1 cellular context compared by ENCODE assay signal in the genomic region with DNA sequence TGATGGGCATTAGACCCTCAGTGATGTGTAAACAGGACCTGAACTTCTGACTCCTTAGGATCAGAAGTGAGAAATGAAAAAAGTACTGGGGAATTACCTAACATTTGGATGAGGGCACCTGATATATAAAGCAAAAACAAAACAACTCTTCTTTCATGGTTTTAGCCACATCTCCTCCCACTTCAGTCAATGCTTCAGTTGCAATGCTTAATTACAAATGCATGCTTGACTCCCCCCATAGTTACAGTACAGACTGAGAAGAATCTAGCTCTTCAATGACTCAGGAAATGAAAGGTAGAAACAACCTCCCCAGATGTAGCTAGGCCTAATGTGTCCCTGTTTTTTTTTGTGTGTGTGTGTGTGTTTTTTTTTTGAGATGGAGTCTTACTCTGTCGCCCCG.
TF ChIP-seq lines count a peak whose summit lies in the region.

No MANE protein-coding gene starts in this region.

TF ChIP-seq in GM23338, 12 proteins besides CTCF, POLR2A, EP300 and RAD21:
- TF ChIP-seq, protein P1, sequence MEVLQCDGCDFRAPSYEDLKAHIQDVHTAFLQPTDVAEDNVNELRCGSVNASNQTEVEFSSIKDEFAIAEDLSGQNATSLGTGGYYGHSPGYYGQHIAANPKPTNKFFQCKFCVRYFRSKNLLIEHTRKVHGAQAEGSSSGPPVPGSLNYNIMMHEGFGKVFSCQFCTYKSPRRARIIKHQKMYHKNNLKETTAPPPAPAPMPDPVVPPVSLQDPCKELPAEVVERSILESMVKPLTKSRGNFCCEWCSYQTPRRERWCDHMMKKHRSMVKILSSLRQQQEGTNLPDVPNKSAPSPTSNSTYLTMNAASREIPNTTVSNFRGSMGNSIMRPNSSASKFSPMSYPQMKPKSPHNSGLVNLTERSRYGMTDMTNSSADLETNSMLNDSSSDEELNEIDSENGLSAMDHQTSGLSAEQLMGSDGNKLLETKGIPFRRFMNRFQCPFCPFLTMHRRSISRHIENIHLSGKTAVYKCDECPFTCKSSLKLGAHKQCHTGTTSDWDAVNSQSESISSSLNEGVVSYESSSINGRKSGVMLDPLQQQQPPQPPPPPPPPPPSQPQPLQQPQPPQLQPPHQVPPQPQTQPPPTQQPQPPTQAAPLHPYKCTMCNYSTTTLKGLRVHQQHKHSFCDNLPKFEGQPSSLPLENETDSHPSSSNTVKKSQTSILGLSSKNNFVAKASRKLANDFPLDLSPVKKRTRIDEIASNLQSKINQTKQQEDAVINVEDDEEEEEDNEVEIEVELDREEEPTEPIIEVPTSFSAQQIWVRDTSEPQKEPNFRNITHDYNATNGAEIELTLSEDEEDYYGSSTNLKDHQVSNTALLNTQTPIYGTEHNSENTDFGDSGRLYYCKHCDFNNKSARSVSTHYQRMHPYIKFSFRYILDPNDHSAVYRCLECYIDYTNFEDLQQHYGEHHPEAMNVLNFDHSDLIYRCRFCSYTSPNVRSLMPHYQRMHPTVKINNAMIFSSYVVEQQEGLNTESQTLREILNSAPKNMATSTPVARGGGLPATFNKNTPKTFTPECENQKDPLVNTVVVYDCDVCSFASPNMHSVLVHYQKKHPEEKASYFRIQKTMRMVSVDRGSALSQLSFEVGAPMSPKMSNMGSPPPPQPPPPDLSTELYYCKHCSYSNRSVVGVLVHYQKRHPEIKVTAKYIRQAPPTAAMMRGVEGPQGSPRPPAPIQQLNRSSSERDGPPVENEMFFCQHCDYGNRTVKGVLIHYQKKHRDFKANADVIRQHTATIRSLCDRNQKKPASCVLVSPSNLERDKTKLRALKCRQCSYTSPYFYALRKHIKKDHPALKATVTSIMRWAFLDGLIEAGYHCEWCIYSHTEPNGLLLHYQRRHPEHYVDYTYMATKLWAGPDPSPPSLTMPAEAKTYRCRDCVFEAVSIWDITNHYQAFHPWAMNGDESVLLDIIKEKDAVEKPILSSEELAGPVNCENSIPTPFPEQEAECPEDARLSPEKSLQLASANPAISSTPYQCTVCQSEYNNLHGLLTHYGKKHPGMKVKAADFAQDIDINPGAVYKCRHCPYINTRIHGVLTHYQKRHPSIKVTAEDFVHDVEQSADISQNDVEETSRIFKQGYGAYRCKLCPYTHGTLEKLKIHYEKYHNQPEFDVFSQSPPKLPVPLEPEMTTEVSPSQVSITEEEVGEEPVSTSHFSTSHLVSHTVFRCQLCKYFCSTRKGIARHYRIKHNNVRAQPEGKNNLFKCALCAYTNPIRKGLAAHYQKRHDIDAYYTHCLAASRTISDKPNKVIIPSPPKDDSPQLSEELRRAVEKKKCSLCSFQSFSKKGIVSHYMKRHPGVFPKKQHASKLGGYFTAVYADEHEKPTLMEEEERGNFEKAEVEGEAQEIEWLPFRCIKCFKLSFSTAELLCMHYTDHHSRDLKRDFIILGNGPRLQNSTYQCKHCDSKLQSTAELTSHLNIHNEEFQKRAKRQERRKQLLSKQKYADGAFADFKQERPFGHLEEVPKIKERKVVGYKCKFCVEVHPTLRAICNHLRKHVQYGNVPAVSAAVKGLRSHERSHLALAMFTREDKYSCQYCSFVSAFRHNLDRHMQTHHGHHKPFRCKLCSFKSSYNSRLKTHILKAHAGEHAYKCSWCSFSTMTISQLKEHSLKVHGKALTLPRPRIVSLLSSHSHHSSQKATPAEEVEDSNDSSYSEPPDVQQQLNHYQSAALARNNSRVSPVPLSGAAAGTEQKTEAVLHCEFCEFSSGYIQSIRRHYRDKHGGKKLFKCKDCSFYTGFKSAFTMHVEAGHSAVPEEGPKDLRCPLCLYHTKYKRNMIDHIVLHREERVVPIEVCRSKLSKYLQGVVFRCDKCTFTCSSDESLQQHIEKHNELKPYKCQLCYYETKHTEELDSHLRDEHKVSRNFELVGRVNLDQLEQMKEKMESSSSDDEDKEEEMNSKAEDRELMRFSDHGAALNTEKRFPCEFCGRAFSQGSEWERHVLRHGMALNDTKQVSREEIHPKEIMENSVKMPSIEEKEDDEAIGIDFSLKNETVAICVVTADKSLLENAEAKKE (CRISPR knock-in tag; IDR thresholded peaks at IDR 0.05), result no peak
- TF ChIP-seq CREB1 (CRISPR knock-in tag; IDR thresholded peaks at IDR 0.05; ENCODE audit: low read depth) (no peak), EZH2 (IDR thresholded peaks at IDR 0.05; ENCODE audit: low read depth, unreplicated experiment) (no peak), EZH2phosphoT487 (IDR thresholded peaks at IDR 0.05; ENCODE audit: unreplicated experiment) (no peak), ETS1 (IDR thresholded peaks at IDR 0.05) (no peak), ZNF331 (CRISPR knock-in tag; IDR thresholded peaks at IDR 0.05; ENCODE audit: low read depth) (no peak), NANOG (IDR thresholded peaks at IDR 0.05; ENCODE audit: borderline replicate concordance) (no peak), JUNB (IDR thresholded peaks at IDR 0.05; ENCODE audit: unreplicated experiment) (no peak), POLR2AphosphoS5 (IDR thresholded peaks at IDR 0.05; ENCODE audit: low read depth) (no peak), STAT1 (IDR thresholded peaks at IDR 0.05; ENCODE audit: unreplicated experiment) (no peak), ZNF114 (CRISPR knock-in tag; IDR thresholded peaks at IDR 0.05) (no peak)
- TF ChIP-seq, protein P2, sequence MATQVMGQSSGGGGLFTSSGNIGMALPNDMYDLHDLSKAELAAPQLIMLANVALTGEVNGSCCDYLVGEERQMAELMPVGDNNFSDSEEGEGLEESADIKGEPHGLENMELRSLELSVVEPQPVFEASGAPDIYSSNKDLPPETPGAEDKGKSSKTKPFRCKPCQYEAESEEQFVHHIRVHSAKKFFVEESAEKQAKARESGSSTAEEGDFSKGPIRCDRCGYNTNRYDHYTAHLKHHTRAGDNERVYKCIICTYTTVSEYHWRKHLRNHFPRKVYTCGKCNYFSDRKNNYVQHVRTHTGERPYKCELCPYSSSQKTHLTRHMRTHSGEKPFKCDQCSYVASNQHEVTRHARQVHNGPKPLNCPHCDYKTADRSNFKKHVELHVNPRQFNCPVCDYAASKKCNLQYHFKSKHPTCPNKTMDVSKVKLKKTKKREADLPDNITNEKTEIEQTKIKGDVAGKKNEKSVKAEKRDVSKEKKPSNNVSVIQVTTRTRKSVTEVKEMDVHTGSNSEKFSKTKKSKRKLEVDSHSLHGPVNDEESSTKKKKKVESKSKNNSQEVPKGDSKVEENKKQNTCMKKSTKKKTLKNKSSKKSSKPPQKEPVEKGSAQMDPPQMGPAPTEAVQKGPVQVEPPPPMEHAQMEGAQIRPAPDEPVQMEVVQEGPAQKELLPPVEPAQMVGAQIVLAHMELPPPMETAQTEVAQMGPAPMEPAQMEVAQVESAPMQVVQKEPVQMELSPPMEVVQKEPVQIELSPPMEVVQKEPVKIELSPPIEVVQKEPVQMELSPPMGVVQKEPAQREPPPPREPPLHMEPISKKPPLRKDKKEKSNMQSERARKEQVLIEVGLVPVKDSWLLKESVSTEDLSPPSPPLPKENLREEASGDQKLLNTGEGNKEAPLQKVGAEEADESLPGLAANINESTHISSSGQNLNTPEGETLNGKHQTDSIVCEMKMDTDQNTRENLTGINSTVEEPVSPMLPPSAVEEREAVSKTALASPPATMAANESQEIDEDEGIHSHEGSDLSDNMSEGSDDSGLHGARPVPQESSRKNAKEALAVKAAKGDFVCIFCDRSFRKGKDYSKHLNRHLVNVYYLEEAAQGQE (IDR thresholded peaks at IDR 0.05; ENCODE audit: unreplicated experiment), result no peak
